In the genomic region with DNA sequence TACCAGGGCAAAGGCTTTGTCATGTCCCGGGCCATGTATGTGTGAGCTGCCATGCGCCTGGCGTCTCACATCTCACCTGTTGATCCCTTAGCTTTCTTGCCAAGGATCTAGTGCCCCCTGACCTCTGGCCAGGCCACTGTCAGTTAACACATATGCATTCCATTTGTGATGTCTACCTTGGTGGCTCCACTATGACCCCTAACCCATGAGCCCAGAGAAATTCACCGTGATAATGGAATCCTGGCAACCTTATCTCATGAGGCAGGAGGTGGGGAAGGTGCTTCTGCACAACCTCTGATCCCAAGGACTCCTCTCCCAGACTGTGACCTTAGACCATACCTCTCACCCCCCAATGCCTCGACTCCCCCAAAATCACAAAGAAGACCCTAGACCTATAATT, we compare ENCODE assay signal across 7 cellular contexts. TPM values are rescaled to one million over a fixed set of nuclear protein-coding genes. Genes with fewer than 3 reads are reported as not detected.
"Had no signal": no experiment of that assay in that cellular context is flagged by ENCODE, and none has a peak within 500 bp of the region (broad histone marks: within the 10 kb centered on the region; RNA-seq: fewer than 3 reads in every experiment).

No MANE protein-coding gene starts in this region.

RNA-seq across cellular contexts. Expression of gene APOC1, which starts 26.1 kb away (rescaled TPM):
- total RNA-seq: SJSA1 had no signal

RNA-seq across cellular contexts. Expression of gene APOC4, which starts 53.7 kb away (rescaled TPM):
- total RNA-seq: HT-29, NCI-H460, PC-9, Peyer's patch, Right ventricle myocardium superior, RPMI7951, SJSA1 had no signal
